In genomic region chr6:29887819-29888581, GRCh38 we compare ENCODE assay signal across 8 cellular contexts.
A peak's percentile ranks its signal among the peaks of the same experiment; 100 is the strongest.
DNase-seq lines count a peak whose midpoint lies in the region; ATAC-seq and TF ChIP-seq lines count a peak whose summit lies in the region.

No MANE protein-coding gene starts in this region.

- peaks cover 91% of the 10 kb centered on the region for H3K27me3 Mint-ChIP-seq in nephron progenitor cell (ENCODE audit: low read depth, poor library complexity)
- H3K27me3 Mint-ChIP-seq in stimulated activated naive CD8-positive, alpha-beta T cell treated with anti-CD3 and anti-CD28 coated beads, Interleukin-15, amount 100 ng/mL, for 72 hours: no peaks in the 10 kb centered on the region

- H3K4me1 Mint-ChIP-seq in nephron progenitor cell: peaks cover 11% of the 10 kb centered on the region
- peaks cover 19% of the 10 kb centered on the region for H3K4me1 Mint-ChIP-seq in stimulated activated naive CD8-positive, alpha-beta T cell treated with anti-CD3 and anti-CD28 coated beads, Interleukin-15, amount 100 ng/mL, for 72 hours

- ATAC-seq in stimulated activated naive CD8-positive, alpha-beta T cell treated with anti-CD3 and anti-CD28 coated beads, Interleukin-15, amount 100 ng/mL, for 72 hours: peak; percentile 93

- no peak overlapping the region for H3K27ac Mint-ChIP-seq in nephron progenitor cell
- peak overlapping the region; percentile 76 to 96 for H3K27ac Mint-ChIP-seq in stimulated activated naive CD8-positive, alpha-beta T cell treated with anti-CD3 and anti-CD28 coated beads, Interleukin-15, amount 100 ng/mL, for 72 hours

- in situ Hi-C loops in GM13977 (cut with MboI; ENCODE audit: low pct_unique_long_range_greater_than_20kb, low sequenced_read_pairs, unreplicated experiment): loop anchor here (5.0 kb wide), 1 partner anchor 54 kb away; the partner anchor contains the start of gene HLA-A

- peaks cover 15% of the 10 kb centered on the region for H3K9me3 Mint-ChIP-seq in nephron progenitor cell
- peaks cover 0 to 11% of the 10 kb centered on the region in 2 donors for H3K9me3 Mint-ChIP-seq in stimulated activated naive CD8-positive, alpha-beta T cell treated with anti-CD3 and anti-CD28 coated beads, Interleukin-15, amount 100 ng/mL, for 72 hours

- TF ChIP-seq CTCF in GM13977 (IDR thresholded peaks at IDR 0.05; ENCODE audit: extremely low read depth, insufficient read depth, missing control alignments): no peak
- no peak for TF ChIP-seq CTCF in HFF-Myc (IDR thresholded peaks at IDR 0.05; ENCODE audit: low read depth, low read length, missing control alignments)
- no peak for TF ChIP-seq CTCF in fibroblast of pulmonary artery (IDR thresholded peaks at IDR 0.05; ENCODE audit: low read length, missing control alignments)
- TF ChIP-seq CTCF in nephron progenitor cell (IDR thresholded peaks at IDR 0.05): no peak

- DNase-seq in GM13977 (ENCODE audit: low spot score) (peak; percentile 85), HFF-Myc (ENCODE audit: extremely low read depth, low read depth) (no peak), NCI-H774 (lab: John Stamatoyannopoulos, UW) (peak; percentile 18), fibroblast of pulmonary artery (ENCODE audit: low read depth) (peak; percentile 26), nephron progenitor cell (peak; percentile 71), NCI-H2107 (lab: John Stamatoyannopoulos, UW) (no peak)
- peak; percentile 61 to 80 for DNase-seq in activated T-helper 1 cell treated with anti-CD3 and anti-CD28 coated beads, Interleukin-2, amount 50 U/mL, for 16 hours (ENCODE audit: low read depth in 1 of 2, low spot score in 1 of 2)
- peak; percentile 85 to 91 for DNase-seq in stimulated activated naive CD8-positive, alpha-beta T cell treated with anti-CD3 and anti-CD28 coated beads, Interleukin-15, amount 100 ng/mL, for 72 hours

- no peaks in the 10 kb centered on the region for H3K36me3 Mint-ChIP-seq in nephron progenitor cell (ENCODE audit: low read depth)

- peak overlapping the region; percentile 44 for H3K4me3 ChIP-seq in HFF-Myc (replicated peaks; ENCODE audit: low read depth, low read length)
- H3K4me3 ChIP-seq in fibroblast of pulmonary artery (replicated peaks; ENCODE audit: low read depth, low read length): peak overlapping the region; percentile 62

- peak overlapping the region; percentile 76 for H3K4me3 Mint-ChIP-seq in nephron progenitor cell
- H3K4me3 Mint-ChIP-seq in stimulated activated naive CD8-positive, alpha-beta T cell treated with anti-CD3 and anti-CD28 coated beads, Interleukin-15, amount 100 ng/mL, for 72 hours: peak overlapping the region; percentile 90 to 91

Comparison
In these comparisons a context has a peak if more than half of its experiments do, and no peak if none do; other contexts are left out.
1. DNase-seq: peak in GM13977 (single experiment), NCI-H774 (single experiment), activated T-helper 1 cell treated with anti-CD3 and anti-CD28 coated beads, Interleukin-2, amount 50 U/mL, for 16 hours (2 of 2), fibroblast of pulmonary artery (single experiment), nephron progenitor cell (single experiment) and stimulated activated naive CD8-positive, alpha-beta T cell treated with anti-CD3 and anti-CD28 coated beads, Interleukin-15, amount 100 ng/mL, for 72 hours (2 of 2); none in HFF-Myc (single experiment) and NCI-H2107 (single experiment).